In the genomic region with DNA sequence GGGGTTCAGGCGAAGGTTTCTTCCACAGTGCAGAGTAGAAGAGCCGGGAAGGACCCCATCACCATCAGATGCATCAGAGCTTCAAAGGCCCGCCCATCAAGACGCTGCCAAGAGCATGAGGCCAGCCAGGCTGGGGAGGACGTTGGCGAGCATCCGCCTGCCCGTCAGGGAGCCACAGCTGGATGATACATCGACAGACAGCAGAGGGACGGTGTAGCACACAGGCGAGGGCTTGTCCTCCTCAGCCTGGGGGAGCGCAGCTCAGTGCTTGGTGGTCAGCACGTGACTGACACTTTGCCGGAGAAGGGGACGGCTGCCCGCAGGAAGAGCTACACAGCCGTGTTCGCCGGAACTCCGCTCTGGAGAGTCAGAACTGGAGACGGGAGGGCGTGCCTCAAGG, we compare ENCODE assay signal across 25 cellular contexts. TPM values are rescaled to one million over a fixed set of nuclear protein-coding genes. Genes with fewer than 3 reads are reported as not detected.
DNase-seq lines count a peak whose midpoint lies in the region; ATAC-seq and TF ChIP-seq lines count a peak whose summit lies in the region.
"Had no signal": no experiment of that assay in that cellular context is flagged by ENCODE, and none has a peak within 500 bp of the region (broad histone marks: within the 10 kb centered on the region; RNA-seq: fewer than 3 reads in every experiment).

No MANE protein-coding gene starts in this region.

- H3K9me2 ChIP-seq in GM23248 (ENCODE audit: insufficient read depth), result no peaks in the 10 kb centered on the region

- no peaks in the 10 kb centered on the region for H3K4me1 ChIP-seq in GM23248 (ENCODE audit: insufficient read depth)
- H3K4me1 ChIP-seq: heart right ventricle, transverse colon had no signal

- peak; percentile 17 for DNase-seq in GM23248
- peak; percentile 57 for DNase-seq in globus pallidus (ENCODE audit: low spot score)
- DNase-seq in putamen (ENCODE audit: low spot score), result peak; percentile 40
- DNase-seq in NAMALWA (ENCODE audit: low spot score), result no peak
- DNase-seq in WERI-Rb-1, result no peak
- DNase-seq: ACHN; activated CD4-positive, CD25-positive, alpha-beta regulatory T cell treated with anti-CD3 and anti-CD28 coated beads, Interleukin-2, amount 50 U/mL, for 72 hours; activated CD8-positive, alpha-beta T cell treated with anti-CD3 and anti-CD28 coated beads, Interleukin-2, amount 10 ng/mL, durations not matched to agents 7 days and 5 days; activated naive CD8-positive, alpha-beta T cell treated with anti-CD3 and anti-CD28 coated beads, Interleukin-2, amount 10 ng/mL, durations not matched to agents 7 days and 5 days; dermis blood vessel endothelial cell; DMS79 treated with DMSO at 0.1 percent for 48 hours; GF-D8; heart right ventricle; NCI-H1436 treated with DMSO at 0.1 percent for 48 hours; NCI-H446; stomach; transverse colon had no signal

- H3F3A ChIP-seq in GM23248 (ENCODE audit: insufficient read depth), result no peaks in the 10 kb centered on the region

- H3K4me3 ChIP-seq in GM23248, result no peak overlapping the region
- H3K4me3 ChIP-seq in WERI-Rb-1 (ENCODE audit: low read depth, low read length), result no peak overlapping the region
- H3K4me3 ChIP-seq: heart right ventricle, SK-N-MC, stomach, transverse colon had no signal

- no peak for TF ChIP-seq CTCF in brain (conservative IDR thresholded peaks at IDR 0.05)
- no peak for TF ChIP-seq CTCF in WERI-Rb-1 (IDR thresholded peaks at IDR 0.05; ENCODE audit: low read depth, low read length)

- H3K36me3 Mint-ChIP-seq in brain, result peaks cover 27% of the 10 kb centered on the region

- peaks cover 4% of the 10 kb centered on the region; the same call in 1 of the 2 replicates for H4K20me1 ChIP-seq in GM23248 (ENCODE audit: insufficient read depth)

- no peak overlapping the region for H3K9ac ChIP-seq in GM23248
- H3K9ac ChIP-seq: KMS-11 had no signal

- no peaks in the 10 kb centered on the region for H3K4me1 Mint-ChIP-seq in brain
- H3K4me1 Mint-ChIP-seq: activated naive CD8-positive, alpha-beta T cell treated with anti-CD3 and anti-CD28 coated beads, Interleukin-2, amount 10 ng/mL, durations not matched to agents 7 days and 5 days had no signal

- no peaks in the 10 kb centered on the region; the same call in 1 of the 2 replicates for H3K36me3 ChIP-seq in GM23248 (ENCODE audit: low read depth)
- peaks cover 59% of the 10 kb centered on the region for H3K36me3 ChIP-seq in WERI-Rb-1

- H3K4me2 ChIP-seq in GM23248 (ENCODE audit: unreplicated experiment), result no peak overlapping the region
- H3K4me2 ChIP-seq: KMS-11 had no signal

- ATAC-seq in GM19395 (IDR thresholded peaks at IDR 0.05; ENCODE audit: unreplicated experiment), result no peak
- no peak for ATAC-seq in HG02798 (IDR thresholded peaks at IDR 0.05; ENCODE audit: poor library complexity, unreplicated experiment)
- ATAC-seq: activated CD8-positive, alpha-beta T cell treated with anti-CD3 and anti-CD28 coated beads, Interleukin-2, amount 10 ng/mL, durations not matched to agents 7 days and 5 days; HCT116 had no signal

- in situ Hi-C loops in GM23248 (cut with MboI), result no loop called here

- H2AFZ ChIP-seq in GM23248, result no peak overlapping the region

- H3K27me3 Mint-ChIP-seq in brain, result no peaks in the 10 kb centered on the region
- H3K27me3 Mint-ChIP-seq: activated naive CD8-positive, alpha-beta T cell treated with anti-CD3 and anti-CD28 coated beads, Interleukin-2, amount 10 ng/mL, durations not matched to agents 7 days and 5 days had no signal

- H3K27me3 ChIP-seq in GM23248 (replicated peaks; ENCODE audit: insufficient read depth), result no peaks in the 10 kb centered on the region
- H3K27me3 ChIP-seq in WERI-Rb-1 (ENCODE audit: insufficient read depth, low read depth, severe bottlenecking), result no peaks in the 10 kb centered on the region
- H3K27me3 ChIP-seq: heart right ventricle, stomach, transverse colon had no signal

- H3K79me2 ChIP-seq in GM23248 (ENCODE audit: insufficient read depth), result peaks cover 64% of the 10 kb centered on the region

- H3K9me3 Mint-ChIP-seq in brain, result peaks cover 0 to 3% (median 0%) of the 10 kb centered on the region in 5 experiments
- H3K9me3 Mint-ChIP-seq: activated naive CD8-positive, alpha-beta T cell treated with anti-CD3 and anti-CD28 coated beads, Interleukin-2, amount 10 ng/mL, durations not matched to agents 7 days and 5 days; activated T-helper 2 cell treated with anti-CD3 and anti-CD28 coated beads, Interferon-gamma antibody, Interleukin-2, Interleukin-4, amounts not matched to agents 10 μg/mL and 5 μg/mL and 100 μg/mL, durations not matched to agents 14 hours and 24 hours and 36 hours; T-helper 1 cell treated with Interleukin-12 subunit alpha and Interleukin-12 subunit beta and Interleukin-4 antibody, amounts not matched to agents 30 μg/mL and 1 μg/mL, for 36 hours had no signal

- no peak overlapping the region for H3K27ac ChIP-seq in GM23248
- no peak overlapping the region for H3K27ac ChIP-seq in WERI-Rb-1
- H3K27ac ChIP-seq: heart right ventricle, KMS-11, SK-N-MC, stomach, transverse colon had no signal

- H3K9me3 ChIP-seq in GM23248 (ENCODE audit: low read depth), result no peaks in the 10 kb centered on the region
- H3K9me3 ChIP-seq in WERI-Rb-1 (ENCODE audit: severe bottlenecking), result no peaks in the 10 kb centered on the region
- H3K9me3 ChIP-seq: heart right ventricle, stomach, transverse colon had no signal

- H3K27ac Mint-ChIP-seq in brain, result peak overlapping the region in 3 of 5 experiments; percentile 35 to 82 (median 76)
- H3K27ac Mint-ChIP-seq: activated CD8-positive, alpha-beta T cell treated with anti-CD3 and anti-CD28 coated beads, Interleukin-2, amount 10 ng/mL, durations not matched to agents 7 days and 5 days; activated naive CD8-positive, alpha-beta T cell treated with anti-CD3 and anti-CD28 coated beads, Interleukin-2, amount 10 ng/mL, durations not matched to agents 7 days and 5 days; activated T-helper 2 cell treated with anti-CD3 and anti-CD28 coated beads, Interferon-gamma antibody, Interleukin-2, Interleukin-4, amounts not matched to agents 10 μg/mL and 5 μg/mL and 100 μg/mL, durations not matched to agents 14 hours and 24 hours and 36 hours; T-helper 1 cell treated with Interleukin-12 subunit alpha and Interleukin-12 subunit beta and Interleukin-4 antibody, amounts not matched to agents 30 μg/mL and 1 μg/mL, for 36 hours had no signal

- WGBS in GM23248 (ENCODE audit: low coverage in 1 of 2, low lambda C conversion rate in 2 of 2, missing lambda C conversion rate in 2 of 2), 2 experiments, result 61 to 62% methylated on average over 21 to 22 of the region's 22 CpGs

- no peak overlapping the region for H3K4me3 Mint-ChIP-seq in brain
- H3K4me3 Mint-ChIP-seq: activated CD8-positive, alpha-beta T cell treated with anti-CD3 and anti-CD28 coated beads, Interleukin-2, amount 10 ng/mL, durations not matched to agents 7 days and 5 days; activated naive CD8-positive, alpha-beta T cell treated with anti-CD3 and anti-CD28 coated beads, Interleukin-2, amount 10 ng/mL, durations not matched to agents 7 days and 5 days; T-helper 1 cell treated with Interleukin-12 subunit alpha and Interleukin-12 subunit beta and Interleukin-4 antibody, amounts not matched to agents 30 μg/mL and 1 μg/mL, for 36 hours had no signal

RNA-seq across cellular contexts. Expression of a gene that starts 34.1 kb away (rescaled TPM):
- 76.6 and 81.4 TPM in 2 replicates for total RNA-seq in GM23248 (2014; rRNA removed; shearing (Covaris generic))
- 9.5 and 15.2 TPM in 2 replicates for polyA plus RNA-seq in GM23248 (2016; fragmentation: Nextera tagmentation; extraction: Ambion mirVana)
- polyA plus RNA-seq in brain (ENCODE audit: insufficient read depth, low read depth, low replicate concordance), result 83.7 TPM

RNA-seq across cellular contexts. Expression of a gene that starts 40.4 kb away (rescaled TPM):
- total RNA-seq in GM23248 (2014; rRNA removed; shearing (Covaris generic)), result 69.5 and 72.0 TPM in 2 replicates
- polyA plus RNA-seq in GM23248 (2016; fragmentation: Nextera tagmentation; extraction: Ambion mirVana) (6.8 and 9.0 TPM in 2 replicates), brain (ENCODE audit: insufficient read depth, low read depth, low replicate concordance) (195 TPM)

Comparison
In these comparisons a context has a peak if more than half of its experiments do, and no peak if none do; other contexts are left out.
1. DNase-seq: peak in GM23248 (single experiment), globus pallidus (single experiment) and putamen (single experiment); none in NAMALWA (single experiment) and WERI-Rb-1 (single experiment).
2. RNA of a gene that starts 40.4 kb away (polyA plus RNA-seq): 195 TPM in brain (single experiment); 6.8 to 9.0 TPM in GM23248; every median in the first group is over 10 times any median in the second.